ENCODE assay signal across 5 cellular contexts in genomic region chr3:83195243-83195642, GRCh38.
"Had no signal": no experiment of that assay in that cellular context is flagged by ENCODE, and none has a peak within 500 bp of the region (broad histone marks: within the 10 kb centered on the region; RNA-seq: fewer than 3 reads in every experiment).

No MANE protein-coding gene starts in this region.

- H3K4me3 ChIP-seq: K562 had no signal

- DNase-seq: IMR-90, KBM-7, KG1 had no signal

- H3K27ac ChIP-seq: HL-60 had no signal
